11 cellular contexts compared by ENCODE assay signal in the genomic region with DNA sequence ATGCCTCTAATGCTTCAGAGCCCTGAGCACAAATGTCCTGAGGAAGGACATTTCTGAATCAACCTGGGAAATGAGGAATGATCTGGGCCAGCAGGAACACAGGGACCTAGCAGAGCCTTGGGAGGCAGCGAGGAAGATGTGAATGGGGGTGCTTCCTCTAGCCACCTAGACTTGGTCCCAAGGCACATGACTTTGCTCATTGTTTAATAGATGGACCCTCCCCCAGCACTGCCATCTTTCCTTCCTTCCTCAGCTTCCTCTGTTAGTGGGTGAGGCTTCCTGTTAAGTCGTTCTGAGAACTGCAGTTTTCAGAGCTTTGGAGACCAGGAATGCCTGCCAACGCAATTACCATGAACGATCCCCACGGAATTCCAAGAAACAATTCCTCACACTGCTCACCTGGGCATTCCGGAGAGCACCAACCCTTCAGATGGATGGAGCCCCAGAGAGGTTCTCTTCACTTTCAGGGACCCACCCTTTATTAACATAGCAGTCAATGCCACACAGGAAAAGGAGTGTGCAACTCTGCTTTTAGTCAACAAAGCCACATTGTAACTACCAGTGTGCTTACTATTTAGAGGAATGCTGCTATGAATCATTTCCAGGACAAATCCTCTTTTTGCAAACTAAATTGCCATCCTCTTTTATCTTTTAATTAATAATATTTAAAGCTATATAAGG. TPM values are rescaled to one million over a fixed set of nuclear protein-coding genes. Genes with fewer than 3 reads are reported as not detected.
DNase-seq lines count a peak whose midpoint lies in the region; ATAC-seq and FAIRE-seq lines count a peak whose summit lies in the region.
"Had no signal": no experiment of that assay in that cellular context is flagged by ENCODE, and none has a peak within 500 bp of the region (broad histone marks: within the 10 kb centered on the region; RNA-seq: fewer than 3 reads in every experiment).

No MANE protein-coding gene starts in this region.

- H3K27ac Mint-ChIP-seq in activated CD4-positive, alpha-beta memory T cell treated with anti-CD3 and anti-CD28 coated beads for 36 hours = peak overlapping the region; percentile 32

- POLR2A ChIA-PET in activated CD4-positive, alpha-beta memory T cell treated with anti-CD3 and anti-CD28 coated beads for 36 hours (lab: Charles Lee) = no interaction called here

- no peak for FAIRE-seq in urothelium cell line (lab: Jason Lieb, UNC)
- FAIRE-seq: astrocyte, endometrium had no signal

- DNase-seq in Right ventricle myocardium superior = no peak
- DNase-seq in Right ventricle myocardium inferior (ENCODE audit: missing footprints) = no peak
- no peak for DNase-seq in activated CD4-positive, alpha-beta memory T cell treated with anti-CD3 and anti-CD28 coated beads for 36 hours
- no peak for DNase-seq in left lobe of liver (ENCODE audit: low spot score)
- DNase-seq in urothelium cell line (ENCODE audit: low spot score) = peak; percentile 14
- DNase-seq in NCI-H526 (lab: John Stamatoyannopoulos, UW) = no peak
- DNase-seq in HUDEP-2 (lab: John Stamatoyannopoulos, UW; ENCODE audit: unreplicated experiment in 76 of 76) = no peak
- DNase-seq in hepatic stellate cell (ENCODE audit: low spot score) = no peak
- DNase-seq: NCI-H2107 had no signal

- intact Hi-C loops in Right ventricle myocardium superior (cut with DNase I) (no loop called here), Right ventricle myocardium inferior (cut with DNase I) (loop anchor here (5.0 kb wide), 1 partner anchor 45 kb away; no protein-coding TSS in a partner anchor)
- intact Hi-C loops in activated CD4-positive, alpha-beta memory T cell treated with anti-CD3 and anti-CD28 coated beads for 36 hours (cut with micrococcal nuclease) = no loop called here

- H3K36me3 Mint-ChIP-seq in activated CD4-positive, alpha-beta memory T cell treated with anti-CD3 and anti-CD28 coated beads for 36 hours = no peaks in the 10 kb centered on the region

- CTCF ChIA-PET in activated CD4-positive, alpha-beta memory T cell treated with anti-CD3 and anti-CD28 coated beads for 36 hours (lab: Charles Lee) = no interaction called here

- no peaks in the 10 kb centered on the region for H3K27me3 Mint-ChIP-seq in activated CD4-positive, alpha-beta memory T cell treated with anti-CD3 and anti-CD28 coated beads for 36 hours

- peaks cover 8% of the 10 kb centered on the region for H3K9me3 Mint-ChIP-seq in activated CD4-positive, alpha-beta memory T cell treated with anti-CD3 and anti-CD28 coated beads for 36 hours

- no peak overlapping the region for H3K4me3 Mint-ChIP-seq in activated CD4-positive, alpha-beta memory T cell treated with anti-CD3 and anti-CD28 coated beads for 36 hours

- H3K4me1 Mint-ChIP-seq in activated CD4-positive, alpha-beta memory T cell treated with anti-CD3 and anti-CD28 coated beads for 36 hours (ENCODE audit: low read depth) = peaks cover 12% of the 10 kb centered on the region

- peak; percentile 59 for ATAC-seq in Right ventricle myocardium superior (ENCODE audit: poor library complexity)
- no peak for ATAC-seq in Right ventricle myocardium inferior
- peak; percentile 62 for ATAC-seq in left lobe of liver

RNA-seq across cellular contexts. Expression of a gene that starts 48.5 kb away (rescaled TPM):
- total RNA-seq in Right ventricle myocardium superior (9.7 TPM), Right ventricle myocardium inferior (9.2 TPM), left lobe of liver (12.8 TPM)
- total RNA-seq in activated CD4-positive, alpha-beta memory T cell treated with anti-CD3 and anti-CD28 coated beads for 36 hours = 10 to 100 TPM; 37.8 to 40.6 TPM
